In the genomic region with DNA sequence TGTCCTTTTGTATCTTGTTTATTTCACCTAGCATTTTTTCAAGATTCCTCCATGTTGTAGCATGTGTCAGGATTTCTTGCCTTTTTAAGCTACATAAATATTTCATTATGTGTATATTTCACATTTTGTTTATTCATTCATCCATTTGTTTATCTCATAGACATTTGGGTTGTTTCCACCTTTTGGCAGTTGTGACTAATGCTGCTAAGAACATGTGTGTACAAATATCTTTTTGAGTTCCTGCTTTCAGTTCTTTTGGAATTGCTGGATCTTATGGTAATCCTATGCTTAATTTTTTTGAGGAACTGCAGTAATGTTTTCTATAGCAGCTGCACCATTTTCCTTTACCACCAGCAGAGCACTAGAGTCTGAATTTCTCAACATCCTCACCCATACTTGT, we compare ENCODE assay signal across 22 cellular contexts.
DNase-seq lines count a peak whose midpoint lies in the region; ATAC-seq, FAIRE-seq and TF ChIP-seq lines count a peak whose summit lies in the region.
"Had no signal": no experiment of that assay in that cellular context is flagged by ENCODE, and none has a peak within 500 bp of the region (broad histone marks: within the 10 kb centered on the region; RNA-seq: fewer than 3 reads in every experiment).

No MANE protein-coding gene starts in this region.

- no peak overlapping the region for H4K91ac ChIP-seq in IMR-90 (ENCODE audit: insufficient read depth, low read depth, low read length)

- ATAC-seq in IMR-90 (ENCODE audit: low read depth) (peak; percentile 35), natural killer cell (no peak), HG03095 (IDR thresholded peaks at IDR 0.05; ENCODE audit: unreplicated experiment) (no peak), HepG2 (no peak)
- ATAC-seq: HCT116 had no signal

- FAIRE-seq in HepG2 (lab: Jason Lieb, UNC), result no peak
- FAIRE-seq: D721Med, GM12891, GM18507 had no signal

- CTCF ChIA-PET in IMR-90 (lab: Yijun Ruan, JAX) (no interaction called here), HepG2 (lab: Yijun Ruan, JAX; ENCODE audit: low intra/inter-chr PET ratio, low total read pairs) (no interaction called here)

- no peaks in the 10 kb centered on the region for H3K4me1 Mint-ChIP-seq in natural killer cell
- H3K4me1 Mint-ChIP-seq: CD14-positive monocyte; CD8-positive, alpha-beta memory T cell had no signal

- no peak overlapping the region for H2BK15ac ChIP-seq in IMR-90 (ENCODE audit: low read depth, low read length)

- no peaks in the 10 kb centered on the region for H3K36me3 ChIP-seq in IMR-90 (ENCODE audit: control insufficient read depth, insufficient read depth, low read length)
- no peaks in the 10 kb centered on the region for H3K36me3 ChIP-seq in HepG2 (replicated peaks in 1 of 2; ENCODE audit: control insufficient read depth in 1 of 2, insufficient read depth in 2 of 2, low read length in 2 of 2)
- H3K36me3 ChIP-seq: BE2C; BLaER1 treated with 17β-estradiol and CSF1 and Interleukin-3, amounts not matched to agents 10 nM and 100 nM had no signal

- H3K56ac ChIP-seq in IMR-90 (ENCODE audit: extremely low read depth, insufficient read depth, low read length), result no peak overlapping the region

- no peak for TF ChIP-seq RAD21 in IMR-90 (IDR thresholded peaks at IDR 0.05; ENCODE audit: low read length)
- no peak for TF ChIP-seq RAD21 in HepG2 (CRISPR knock-in tag; IDR thresholded peaks at IDR 0.05)

- H4K20me1 ChIP-seq in IMR-90 (ENCODE audit: insufficient read depth, low read length) (peaks cover 1% of the 10 kb centered on the region; the same call in 1 of the 2 replicates), HepG2 (ENCODE audit: insufficient read depth, low read length) (no peaks in the 10 kb centered on the region)
- H4K20me1 ChIP-seq: BLaER1 treated with 17β-estradiol and CSF1 and Interleukin-3, amounts not matched to agents 10 nM and 100 nM had no signal

- H3K27me3 Mint-ChIP-seq in natural killer cell (ENCODE audit: low read depth in 2 of 2), result peaks cover 23 to 60% of the 10 kb centered on the region in 2 donors

- H3K79me1 ChIP-seq in IMR-90 (ENCODE audit: low read depth in 1 of 2, low read length in 2 of 2), result peaks cover 3 to 22% of the 10 kb centered on the region in 2 experiments; a peak in 3 of 4 replicates

- H3K9ac ChIP-seq in IMR-90 (ENCODE audit: low read depth, low read length) (no peak overlapping the region), HepG2 (ENCODE audit: insufficient read depth, low read depth, low read length) (no peak overlapping the region)
- H3K9ac ChIP-seq: BLaER1 treated with 17β-estradiol and CSF1 and Interleukin-3, amounts not matched to agents 10 nM and 100 nM had no signal

- BruUV-seq in IMR-90 (replicated peaks; lab: Mats Ljungman, UMichigan), result no TSS peak
- no TSS peak for BruUV-seq in HepG2 (replicated peaks; lab: Mats Ljungman, UMichigan)

- H3K27me3 ChIP-seq in IMR-90 (ENCODE audit: control insufficient read depth, insufficient read depth, low read length), result no peaks in the 10 kb centered on the region
- H3K27me3 ChIP-seq in HepG2 (ENCODE audit: control insufficient read depth in 1 of 2, insufficient read depth in 2 of 2, low read length in 2 of 2), result no peaks in the 10 kb centered on the region
- H3K27me3 ChIP-seq: BE2C; BLaER1 treated with 17β-estradiol and CSF1 and Interleukin-3, amounts not matched to agents 10 nM and 100 nM had no signal

- H3K4ac ChIP-seq in IMR-90 (ENCODE audit: low read depth, low read length), result no peak overlapping the region

- H3K9me3 ChIP-seq in IMR-90 (ENCODE audit: control insufficient read depth, insufficient read depth, low read length) (no peaks in the 10 kb centered on the region), HepG2 (ENCODE audit: low read length) (no peaks in the 10 kb centered on the region)

- no peak overlapping the region for H2BK5ac ChIP-seq in IMR-90 (ENCODE audit: low read depth, low read length, poor library complexity, severe bottlenecking)

- H2AFZ ChIP-seq in IMR-90 (replicated peaks; ENCODE audit: low read length, poor library complexity) (no peak overlapping the region), HepG2 (ENCODE audit: low read length) (no peak overlapping the region)

- no peak overlapping the region for H3K23ac ChIP-seq in IMR-90 (ENCODE audit: low read depth, low read length)

- intact Hi-C loops in IMR-90 (cut with micrococcal nuclease), result no loop called here
- intact Hi-C loops in natural killer cell (cut with micrococcal nuclease), result no loop called here
- intact Hi-C loops in HepG2 (cut with micrococcal nuclease; ENCODE audit: unreplicated experiment), result no loop called here

- H3K36me3 Mint-ChIP-seq in natural killer cell, result no peaks in the 10 kb centered on the region
- H3K36me3 Mint-ChIP-seq: CD14-positive monocyte had no signal

- in situ Hi-C loops in IMR-90 (cut with MboI; ENCODE audit: low sequenced_read_pairs), result no loop called here
- in situ Hi-C loops in HepG2 (cut with HindIII; ENCODE audit: extremely low pct_ligation_motif_present, low pct_unique_long_range_greater_than_20kb), result no loop called here

- no peak overlapping the region for H3K18ac ChIP-seq in IMR-90 (ENCODE audit: low read depth, low read length)

- H3K4me3 Mint-ChIP-seq in natural killer cell, result no peak overlapping the region
- H3K4me3 Mint-ChIP-seq: CD14-positive monocyte; CD4-positive, alpha-beta T cell; CD8-positive, alpha-beta memory T cell had no signal

- no peak overlapping the region for H3K27ac ChIP-seq in IMR-90 (ENCODE audit: insufficient read depth, low read length)
- H3K27ac ChIP-seq in HepG2 (ENCODE audit: extremely low read length, insufficient read depth, low read length), result no peak overlapping the region
- H3K27ac ChIP-seq: BLaER1 treated with 17β-estradiol and CSF1 and Interleukin-3, amounts not matched to agents 10 nM and 100 nM had no signal

- POLR2A ChIA-PET in IMR-90 (lab: Charles Lee; ENCODE audit: unreplicated experiment) (no interaction called here), HepG2 (lab: Yijun Ruan, JAX) (no interaction called here)

- no peak overlapping the region for H3K14ac ChIP-seq in IMR-90 (replicated peaks; ENCODE audit: low read depth, low read length)

- no peaks in the 10 kb centered on the region for H3K9me3 Mint-ChIP-seq in natural killer cell

- H4K8ac ChIP-seq in IMR-90 (ENCODE audit: low read depth in 2 of 2, low read length in 2 of 2), result no peak overlapping the region

- no peak overlapping the region for H2BK20ac ChIP-seq in IMR-90 (ENCODE audit: low read depth, low read length)

- no peak overlapping the region for H2BK120ac ChIP-seq in IMR-90 (ENCODE audit: low read depth, low read length)

- no peak overlapping the region for H3K27ac Mint-ChIP-seq in natural killer cell
- H3K27ac Mint-ChIP-seq: CD14-positive monocyte; CD4-positive, alpha-beta T cell; CD8-positive, alpha-beta memory T cell had no signal

- TF ChIP-seq POLR2A in IMR-90 (IDR thresholded peaks at IDR 0.05; ENCODE audit: low read depth, low read length) (no peak), HepG2 (IDR thresholded peaks at IDR 0.05; ENCODE audit: insufficient read depth in 1 of 2, low read depth in 2 of 2, low read length in 2 of 2) (no peak)

- TF ChIP-seq EP300 in HepG2 (IDR thresholded peaks at IDR 0.05; ENCODE audit: low read depth in 2 of 2, low read length in 2 of 2) (no peak), HepG2 (CRISPR knock-in tag; IDR thresholded peaks at IDR 0.05; ENCODE audit: borderline replicate concordance) (no peak)

- no peak overlapping the region for H4K5ac ChIP-seq in IMR-90 (ENCODE audit: low read depth, low read length)

- no peaks in the 10 kb centered on the region for H3K9me1 ChIP-seq in IMR-90 (ENCODE audit: insufficient read depth, low read length)

- H2AK9ac ChIP-seq in IMR-90 (replicated peaks; ENCODE audit: low read depth, low read length, poor library complexity), result no peak overlapping the region

- DNase-seq in ELR (ENCODE audit: low read depth), result peak; percentile 16
- DNase-seq in IMR-90, result peak; percentile 31
- peak; percentile 35 for DNase-seq in fibroblast of peridontal ligament (ENCODE audit: extremely low read depth)
- DNase-seq in natural killer cell, result no peak
- no peak for DNase-seq in HepG2 (ENCODE audit: low spot score)
- DNase-seq: AML-193; BE2C; CD4-positive, alpha-beta T cell; CD8-positive, alpha-beta memory T cell; DMS 273 treated with DMSO at 0.1 percent for 48 hours; DMS79; EL; GF-D8; GOT3; H7 had no signal

- dilution Hi-C loops in IMR-90 (cut with HindIII; ENCODE audit: low sequenced_read_pairs, unreplicated experiment), result no loop called here

- no peak overlapping the region for H2AK5ac ChIP-seq in IMR-90 (ENCODE audit: low read depth, low read length)

- H3K4me2 ChIP-seq in IMR-90 (ENCODE audit: low read depth, low read length), result no peak overlapping the region
- H3K4me2 ChIP-seq in HepG2 (ENCODE audit: low read depth, low read length), result no peak overlapping the region
- H3K4me2 ChIP-seq: BLaER1 treated with 17β-estradiol and CSF1 and Interleukin-3, amounts not matched to agents 10 nM and 100 nM had no signal

- H3K4me1 ChIP-seq in IMR-90 (ENCODE audit: control insufficient read depth, insufficient read depth, low read length), result no peaks in the 10 kb centered on the region
- no peaks in the 10 kb centered on the region for H3K4me1 ChIP-seq in HepG2 (ENCODE audit: insufficient read depth, low read length)
- H3K4me1 ChIP-seq: BE2C; BLaER1 treated with 17β-estradiol and CSF1 and Interleukin-3, amounts not matched to agents 10 nM and 100 nM had no signal

- H3K79me2 ChIP-seq in HepG2 (ENCODE audit: insufficient read depth, low read length), result no peaks in the 10 kb centered on the region

- TF ChIP-seq CTCF in IMR-90 (conservative IDR thresholded peaks at IDR 0.05; ENCODE audit: low read depth, low read length), result no peak
- TF ChIP-seq CTCF in natural killer cell (IDR thresholded peaks at IDR 0.05), result no peak
- no peak for TF ChIP-seq CTCF in HepG2 (CRISPR knock-in tag; IDR thresholded peaks at IDR 0.05)

- H3K4me3 ChIP-seq in IMR-90 (ENCODE audit: insufficient read depth, low read depth, low read length) (no peak overlapping the region), HepG2 (replicated peaks in 1 of 3; ENCODE audit: insufficient read depth in 1 of 3, low read depth in 2 of 3, low read length in 3 of 3) (no peak overlapping the region)
- H3K4me3 ChIP-seq: BLaER1 treated with 17β-estradiol and CSF1 and Interleukin-3, amounts not matched to agents 10 nM and 100 nM had no signal

TF ChIP-seq in IMR-90, 13 proteins besides CTCF, POLR2A, EP300 and RAD21 (continues in another document):
- no peak for TF ChIP-seq SMC3 (IDR thresholded peaks at IDR 0.05; ENCODE audit: low read depth, low read length)

Comparison
In these comparisons a context has a peak if more than half of its experiments do, and no peak if none do; other contexts are left out.
1. DNase-seq: peak in ELR (single experiment), IMR-90 (single experiment) and fibroblast of peridontal ligament (single experiment); none in natural killer cell (single experiment) and HepG2 (single experiment).